Comparison of ENCODE assay signal across 27 cellular contexts in genomic region chr16:1754204-1754603, GRCh38.
"Had no signal": no experiment of that assay in that cellular context is flagged by ENCODE, and none has a peak within 500 bp of the region (broad histone marks: within the 10 kb centered on the region; RNA-seq: fewer than 3 reads in every experiment).

No MANE protein-coding gene starts in this region.

- H3K4me3 ChIP-seq: heart right ventricle, lower lobe of right lung, pancreas, right atrium auricular region, testis, tibial artery had no signal

- ATAC-seq: effector memory CD8-positive, alpha-beta T cell; heart right ventricle; left ventricle myocardium superior; lower lobe of right lung; natural killer cell treated with Interleukin-12 subunit alpha and Interleukin-12 subunit beta and Interleukin-15 and Interleukin-18, amount 100 ng/mL, for 72 hours; pancreas; sciatic nerve; stimulated activated effector memory CD8-positive, alpha-beta T cell treated with anti-CD3 and anti-CD28 coated beads, Interleukin-12 subunit alpha, Interleukin-12 subunit beta, amount 100 ng/mL, for 72 hours; stimulated activated naive CD8-positive, alpha-beta T cell treated with anti-CD3 and anti-CD28 coated beads, Interleukin-15, Interleukin-2, amounts not matched to agents 100 U/mL and 50 U/mL, for 24 hours had no signal

- H3K4me1 ChIP-seq: heart right ventricle, lower lobe of right lung, pancreas, right atrium auricular region, testis, tibial artery had no signal

- H3K27me3 Mint-ChIP-seq: effector memory CD8-positive, alpha-beta T cell; memory B cell; naive B cell; natural killer cell treated with Interleukin-12 subunit alpha and Interleukin-12 subunit beta and Interleukin-15 and Interleukin-18, amount 100 ng/mL, for 72 hours had no signal

- H3K4me1 Mint-ChIP-seq: memory B cell, naive B cell, neural crest cell had no signal

- H3K9me3 Mint-ChIP-seq: effector memory CD8-positive, alpha-beta T cell; memory B cell; naive B cell; natural killer cell treated with Interleukin-12 subunit alpha and Interleukin-12 subunit beta and Interleukin-15 and Interleukin-18, amount 100 ng/mL, for 72 hours; neural crest cell; stimulated activated effector memory CD8-positive, alpha-beta T cell treated with anti-CD3 and anti-CD28 coated beads, Interleukin-12 subunit alpha, Interleukin-12 subunit beta, amount 100 ng/mL, for 72 hours had no signal

- H3K9me3 ChIP-seq: heart right ventricle, lower lobe of right lung, neutrophil, pancreas, right atrium auricular region, testis, tibial artery had no signal

- H3K27ac Mint-ChIP-seq: memory B cell; stimulated activated effector memory CD8-positive, alpha-beta T cell treated with anti-CD3 and anti-CD28 coated beads, Interleukin-12 subunit alpha, Interleukin-12 subunit beta, amount 100 ng/mL, for 72 hours had no signal

- H3K36me3 Mint-ChIP-seq: naive B cell; natural killer cell treated with Interleukin-12 subunit alpha and Interleukin-12 subunit beta and Interleukin-15 and Interleukin-18, amount 100 ng/mL, for 72 hours had no signal

- FAIRE-seq: endometrium, islet of Langerhans, pancreas had no signal

- DNase-seq: cerebellar nuclear complex; cortex of kidney; effector memory CD8-positive, alpha-beta T cell; foreskin melanocyte; glutamatergic neuron; heart right ventricle; hippocampal formation; kidney glomerular epithelial cell; left ventricle myocardium superior; lower lobe of right lung; naive B cell; stimulated activated CD4-positive, alpha-beta T cell treated with anti-CD3 and anti-CD28 coated beads, Interleukin-2, amount 100 ng/mL, for 24 hours; stimulated activated CD4-positive, alpha-beta T cell treated with anti-CD3 and anti-CD28 coated beads, Interleukin-4, amount 100 ng/mL, for 24 hours; stimulated activated naive CD8-positive, alpha-beta T cell treated with anti-CD3 and anti-CD28 coated beads, Interleukin-15, Interleukin-2, amounts not matched to agents 100 U/mL and 50 U/mL, for 24 hours; substantia nigra; testis; tibial artery had no signal

- H3K27ac ChIP-seq: heart right ventricle, lower lobe of right lung, neutrophil, pancreas, right atrium auricular region, testis, tibial artery had no signal

- H3K4me3 Mint-ChIP-seq: effector memory CD8-positive, alpha-beta T cell; memory B cell; natural killer cell treated with Interleukin-12 subunit alpha and Interleukin-12 subunit beta and Interleukin-15 and Interleukin-18, amount 100 ng/mL, for 72 hours; neural crest cell; stimulated activated effector memory CD8-positive, alpha-beta T cell treated with anti-CD3 and anti-CD28 coated beads, Interleukin-12 subunit alpha, Interleukin-12 subunit beta, amount 100 ng/mL, for 72 hours had no signal

- H3K27me3 ChIP-seq: heart right ventricle, neutrophil, pancreas, right atrium auricular region, testis, tibial artery had no signal
